In the genomic region with DNA sequence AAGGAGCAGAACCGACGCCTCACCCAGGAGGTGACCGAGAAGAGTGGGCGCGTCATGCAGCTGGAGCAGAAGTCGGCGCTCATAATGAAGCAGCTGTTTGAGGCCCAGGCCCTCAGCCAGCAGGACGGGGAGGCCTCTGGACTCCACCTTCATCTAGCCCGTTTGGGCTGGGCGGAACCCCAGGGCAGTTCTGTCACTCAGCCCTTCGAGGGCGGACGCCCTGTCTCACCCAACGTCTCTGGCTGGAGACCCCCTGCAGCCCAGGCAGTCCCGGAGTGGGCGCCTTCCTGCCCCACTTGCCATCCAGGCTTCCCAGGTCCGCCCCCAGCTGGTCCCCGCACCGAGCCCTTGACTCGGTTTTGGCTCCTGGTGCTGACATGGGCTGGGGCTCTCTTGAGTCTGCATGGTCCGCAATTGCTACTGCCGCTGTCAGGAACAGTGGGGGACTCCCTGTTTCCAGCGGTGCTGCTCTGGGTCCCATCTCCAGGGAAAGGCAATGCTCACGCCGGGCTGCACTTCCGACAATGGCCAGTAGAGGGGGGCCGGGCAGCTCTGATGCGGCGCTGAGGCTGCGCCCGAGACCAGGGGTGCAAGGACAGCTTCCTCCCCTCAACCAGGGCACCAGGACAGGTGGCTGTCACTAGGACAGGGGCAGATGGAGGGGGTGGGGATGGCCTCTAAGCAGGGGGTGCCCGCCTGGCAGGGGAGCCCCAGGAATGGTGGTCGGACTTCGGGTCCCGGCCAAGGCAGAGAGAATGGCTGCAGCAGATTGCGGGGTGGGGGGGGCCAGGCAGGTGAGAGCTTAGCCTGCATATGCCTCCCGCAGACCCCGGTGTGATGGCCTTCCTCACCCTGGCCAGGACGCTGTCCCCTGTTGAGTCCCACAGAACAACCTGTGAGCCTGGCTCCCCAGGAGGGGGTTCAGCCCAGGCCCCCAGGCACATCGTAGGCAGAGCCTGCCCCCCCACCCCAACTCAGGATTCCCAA, we compare ENCODE assay signal across 8 cellular contexts.
DNase-seq lines count a peak whose midpoint lies in the region; ATAC-seq and TF ChIP-seq lines count a peak whose summit lies in the region.

No MANE protein-coding gene starts in this region.

- H3K4me1 ChIP-seq in duodenal mucosa (ENCODE audit: control insufficient read depth in 1 of 2, insufficient read depth in 2 of 2, low read length in 2 of 2), result no peaks in the 10 kb centered on the region

- ATAC-seq in CD4-positive, alpha-beta T cell (ENCODE audit: poor library complexity), result peak; percentile 90
- ATAC-seq in GM21786 (IDR thresholded peaks at IDR 0.05; ENCODE audit: unreplicated experiment), result peak; percentile 62
- ATAC-seq in memory B cell (ENCODE audit: low read depth), result peak; percentile 81
- no peak for ATAC-seq in HG03025 (IDR thresholded peaks at IDR 0.05; ENCODE audit: low FRiP score, unreplicated experiment)

- peaks cover 4 to 29% of the 10 kb centered on the region in 2 donors for H3K36me3 ChIP-seq in duodenal mucosa (ENCODE audit: control insufficient read depth in 1 of 2, insufficient read depth in 2 of 2, low read length in 2 of 2)

- H3K4me3 Mint-ChIP-seq in CD4-positive, alpha-beta T cell, result no peak overlapping the region
- H3K4me3 Mint-ChIP-seq in activated CD4-positive, alpha-beta memory T cell treated with anti-CD3 and anti-CD28 coated beads for 36 hours, result no peak overlapping the region
- no peak overlapping the region for H3K4me3 Mint-ChIP-seq in memory B cell

- no peaks in the 10 kb centered on the region for H3K9me3 ChIP-seq in CD4-positive, alpha-beta T cell (ENCODE audit: control insufficient read depth, low read length)
- H3K9me3 ChIP-seq in duodenal mucosa (ENCODE audit: control insufficient read depth in 1 of 2, low read length in 2 of 2), result no peaks in the 10 kb centered on the region

- H3K27ac ChIP-seq in CD4-positive, alpha-beta T cell (ENCODE audit: low read depth, low read length), result no peak overlapping the region
- no peak overlapping the region for H3K27ac ChIP-seq in duodenal mucosa (ENCODE audit: low read depth, low read length)

- H3K4me3 ChIP-seq in duodenal mucosa (ENCODE audit: low read depth in 1 of 2, low read length in 2 of 2), result peak overlapping the region; percentile 48 to 50

- H3K9ac ChIP-seq in duodenal mucosa (ENCODE audit: low read depth in 1 of 2, low read length in 2 of 2), result no peak overlapping the region

- TF ChIP-seq CTCF in CD4-positive, alpha-beta T cell (IDR thresholded peaks at IDR 0.05), result peak; percentile 89

- no peaks in the 10 kb centered on the region for H3K27me3 Mint-ChIP-seq in CD4-positive, alpha-beta T cell
- H3K27me3 Mint-ChIP-seq in activated CD4-positive, alpha-beta memory T cell treated with anti-CD3 and anti-CD28 coated beads for 36 hours, result no peaks in the 10 kb centered on the region
- no peaks in the 10 kb centered on the region for H3K27me3 Mint-ChIP-seq in memory B cell

- CTCF ChIA-PET in CD4-positive, alpha-beta T cell (lab: Charles Lee), result interaction anchor here (0.6 to 2.0 kb wide), 10 partner anchors 9 to 339 kb away, joined by 3 to 6 read pairs (median 4); no protein-coding TSS in a partner anchor
- CTCF ChIA-PET in activated CD4-positive, alpha-beta memory T cell treated with anti-CD3 and anti-CD28 coated beads for 36 hours (lab: Charles Lee), result interaction anchor here (0.6 to 1.7 kb wide), 15 partner anchors 11 to 287 kb away, joined by 3 to 5 read pairs (median 3); no protein-coding TSS in a partner anchor

- intact Hi-C loops in CD4-positive, alpha-beta T cell (cut with DNase I, micrococcal nuclease), result loop anchor here (5.0 kb wide), 5 partner anchors 85 to 440 kb away; partner anchors contain the start of genes SBDS (in 1 of the 2) and TYW1 (in 1 of the 2)
- intact Hi-C loops in activated CD4-positive, alpha-beta memory T cell treated with anti-CD3 and anti-CD28 coated beads for 36 hours (cut with micrococcal nuclease), result loop anchor here (2.0 to 5.0 kb wide), 2 partner anchors 71 to 525 kb away; partner anchors contain the start of gene KCTD7

- H3K9me3 Mint-ChIP-seq in CD4-positive, alpha-beta T cell, result no peaks in the 10 kb centered on the region
- H3K9me3 Mint-ChIP-seq in activated CD4-positive, alpha-beta memory T cell treated with anti-CD3 and anti-CD28 coated beads for 36 hours, result no peaks in the 10 kb centered on the region
- no peaks in the 10 kb centered on the region for H3K9me3 Mint-ChIP-seq in memory B cell

- POLR2A ChIA-PET in CD4-positive, alpha-beta T cell (lab: Charles Lee), result interaction anchor here (1.0 to 1.4 kb wide), 3 partner anchors 96 to 287 kb away, joined by 3 to 4 read pairs (median 4); no protein-coding TSS in a partner anchor
- POLR2A ChIA-PET in activated CD4-positive, alpha-beta memory T cell treated with anti-CD3 and anti-CD28 coated beads for 36 hours (lab: Charles Lee), result no interaction called here

- no peaks in the 10 kb centered on the region for H3K27me3 ChIP-seq in CD4-positive, alpha-beta T cell (ENCODE audit: control insufficient read depth, insufficient read depth, low read length)
- no peaks in the 10 kb centered on the region for H3K27me3 ChIP-seq in duodenal mucosa (ENCODE audit: control insufficient read depth in 1 of 2, insufficient read depth in 2 of 2, low read length in 2 of 2)

- H3K36me3 Mint-ChIP-seq in CD4-positive, alpha-beta T cell (ENCODE audit: low read depth), result peaks cover 42% of the 10 kb centered on the region
- H3K36me3 Mint-ChIP-seq in activated CD4-positive, alpha-beta memory T cell treated with anti-CD3 and anti-CD28 coated beads for 36 hours, result peaks cover 13% of the 10 kb centered on the region
- peaks cover 14% of the 10 kb centered on the region for H3K36me3 Mint-ChIP-seq in memory B cell

- no peak overlapping the region for H3K27ac Mint-ChIP-seq in CD4-positive, alpha-beta T cell
- no peak overlapping the region for H3K27ac Mint-ChIP-seq in activated CD4-positive, alpha-beta memory T cell treated with anti-CD3 and anti-CD28 coated beads for 36 hours
- H3K27ac Mint-ChIP-seq in memory B cell, result no peak overlapping the region

- peaks cover 4% of the 10 kb centered on the region for H3K4me1 Mint-ChIP-seq in CD4-positive, alpha-beta T cell (ENCODE audit: low read depth)
- no peaks in the 10 kb centered on the region for H3K4me1 Mint-ChIP-seq in activated CD4-positive, alpha-beta memory T cell treated with anti-CD3 and anti-CD28 coated beads for 36 hours (ENCODE audit: low read depth)
- H3K4me1 Mint-ChIP-seq in memory B cell, result peaks cover 5% of the 10 kb centered on the region

- DNase-seq in CD4-positive, alpha-beta T cell, result peak; percentile 55 to 83 (median 70)
- DNase-seq in NCI-H2029 (lab: John Stamatoyannopoulos, UW), result peak; percentile 26
- DNase-seq in activated CD4-positive, alpha-beta memory T cell treated with anti-CD3 and anti-CD28 coated beads for 36 hours, result peak; percentile 78
- DNase-seq in memory B cell (ENCODE audit: low spot score in 2 of 2), result peak; percentile 76 to 91
- peak; percentile 64 for DNase-seq in stimulated activated CD8-positive, alpha-beta memory T cell treated with anti-CD3 and anti-CD28 coated beads, Interleukin-15, amount 100 ng/mL, for 1 hour (ENCODE audit: low read depth)

Comparison
In these comparisons a context has a peak if more than half of its experiments do, and no peak if none do; other contexts are left out.
1. DNase-seq: peak in every context shown above with its lines; median percentile 84 in memory B cell; 78 in activated CD4-positive, alpha-beta memory T cell treated with anti-CD3 and anti-CD28 coated beads for 36 hours; 70 in CD4-positive, alpha-beta T cell; 64 in stimulated activated CD8-positive, alpha-beta memory T cell treated with anti-CD3 and anti-CD28 coated beads, Interleukin-15, amount 100 ng/mL, for 1 hour; 26 in NCI-H2029.